In genomic region chr1:100622037-100622436, GRCh38 we compare ENCODE assay signal across 10 cellular contexts.
DNase-seq lines count a peak whose midpoint lies in the region; TF ChIP-seq lines count a peak whose summit lies in the region.
"Had no signal": no experiment of that assay in that cellular context is flagged by ENCODE, and none has a peak within 500 bp of the region (broad histone marks: within the 10 kb centered on the region; RNA-seq: fewer than 3 reads in every experiment).

No MANE protein-coding gene starts in this region.

- H3K9ac ChIP-seq in mesenchymal stem cell (ENCODE audit: low read length) = peak overlapping the region; percentile 3

- no peak overlapping the region for H2BK120ac ChIP-seq in mesenchymal stem cell (ENCODE audit: low read depth, low read length)

- H3K14ac ChIP-seq in mesenchymal stem cell (ENCODE audit: low read length in 2 of 2) = no peak overlapping the region

- H2AFZ ChIP-seq in mesenchymal stem cell (ENCODE audit: low read depth, low read length) = no peak overlapping the region

- no peak overlapping the region for H3K4ac ChIP-seq in mesenchymal stem cell (ENCODE audit: low read depth in 1 of 2, low read length in 2 of 2)

- H3K4me3 ChIP-seq in mesenchymal stem cell (ENCODE audit: insufficient read depth in 1 of 2, low read depth in 1 of 2, low read length in 2 of 2) = no peak overlapping the region

- H3K4me1 ChIP-seq in mesenchymal stem cell (ENCODE audit: control insufficient read depth, insufficient read depth, low read depth, low read length) = peaks cover 4% of the 10 kb centered on the region

- no peak overlapping the region for H3K4me3 Mint-ChIP-seq in chondrocyte (ENCODE audit: unreplicated experiment)
- H3K4me3 Mint-ChIP-seq: activated B cell treated with CpG ODN at 0.5 μM for 24 hours had no signal

- TF ChIP-seq CTCF in AG09319 (IDR thresholded peaks at IDR 0.05; ENCODE audit: low read depth, low read length) (no peak), chondrocyte (IDR thresholded peaks at IDR 0.05) (no peak), GM13976 (IDR thresholded peaks at IDR 0.05; ENCODE audit: borderline replicate concordance, control extremely low read depth, extremely low read depth, insufficient read depth, missing control alignments) (no peak)

- peak overlapping the region; percentile 98 for H3K27ac ChIP-seq in mesenchymal stem cell (ENCODE audit: low read length, poor library complexity, severe bottlenecking)
- H3K27ac ChIP-seq: HL-60 had no signal

- no peaks in the 10 kb centered on the region for H3K36me3 ChIP-seq in mesenchymal stem cell (ENCODE audit: control insufficient read depth in 1 of 2, insufficient read depth in 2 of 2, low read depth in 1 of 2, low read length in 2 of 2)

- DNase-seq in AG09319 (ENCODE audit: extremely low read depth, low read depth) = peak; percentile 84
- peak; percentile 99 for DNase-seq in HT1080 (ENCODE audit: low read depth)
- DNase-seq in chondrocyte (ENCODE audit: low spot score) = no peak
- peak; percentile 96 for DNase-seq in mesenchymal stem cell
- DNase-seq in GM13976 (ENCODE audit: low spot score) = no peak
- no peak for DNase-seq in NCI-H1092 (lab: John Stamatoyannopoulos, UW)
- DNase-seq in stimulated activated naive CD4-positive, alpha-beta T cell treated with Interleukin-2 at 50 U/mL for 16 hours (lab: John Stamatoyannopoulos, UW) = no peak
- DNase-seq in effector CD8-positive, alpha-beta T cell (lab: John Stamatoyannopoulos, UW) = no peak
- DNase-seq: activated B cell treated with CpG ODN at 0.5 μM for 24 hours had no signal

- H4K8ac ChIP-seq in mesenchymal stem cell (ENCODE audit: low read length) = no peak overlapping the region

- H3K79me1 ChIP-seq in mesenchymal stem cell (replicated peaks; ENCODE audit: low read length, poor library complexity, severe bottlenecking) = no peaks in the 10 kb centered on the region

- H3K36me3 Mint-ChIP-seq in chondrocyte (ENCODE audit: low read depth) = no peaks in the 10 kb centered on the region

- no peaks in the 10 kb centered on the region for H3K9me3 ChIP-seq in mesenchymal stem cell (ENCODE audit: control insufficient read depth, low read length)

- H3K4me1 Mint-ChIP-seq in chondrocyte (ENCODE audit: low read depth) = peaks cover 53% of the 10 kb centered on the region
- H3K4me1 Mint-ChIP-seq: activated B cell treated with CpG ODN at 0.5 μM for 24 hours had no signal

- no peaks in the 10 kb centered on the region for H3K27me3 Mint-ChIP-seq in chondrocyte (ENCODE audit: low read depth)

- no peak overlapping the region for H2BK12ac ChIP-seq in mesenchymal stem cell (ENCODE audit: low read length in 2 of 2)

- peak overlapping the region; percentile 99 for H2BK5ac ChIP-seq in mesenchymal stem cell (ENCODE audit: low read depth, low read length, poor library complexity, severe bottlenecking)

- H2AK5ac ChIP-seq in mesenchymal stem cell (ENCODE audit: low read length, severe bottlenecking) = no peak overlapping the region

- 0% methylated on average over 1 of the region's 1 CpG for WGBS in mesenchymal stem cell

- H3K4me2 ChIP-seq in mesenchymal stem cell (ENCODE audit: low read length, poor library complexity, severe bottlenecking) = no peak overlapping the region

- H3K27me3 ChIP-seq in mesenchymal stem cell (ENCODE audit: control insufficient read depth in 1 of 2, insufficient read depth in 1 of 2, low read length in 2 of 2) = no peaks in the 10 kb centered on the region

- H3K23ac ChIP-seq in mesenchymal stem cell (ENCODE audit: low read length in 2 of 2) = no peak overlapping the region

- H3K18ac ChIP-seq in mesenchymal stem cell (ENCODE audit: low read depth in 1 of 2, low read length in 2 of 2) = no peak overlapping the region

- no peak overlapping the region for H2BK15ac ChIP-seq in mesenchymal stem cell (ENCODE audit: low read depth, poor library complexity, severe bottlenecking)

- H3K9me3 Mint-ChIP-seq in chondrocyte (ENCODE audit: low read depth) = peaks cover 3% of the 10 kb centered on the region
- H3K9me3 Mint-ChIP-seq: activated B cell treated with CpG ODN at 0.5 μM for 24 hours had no signal

- H4K91ac ChIP-seq in mesenchymal stem cell (ENCODE audit: low read length) = no peak overlapping the region

- H3K27ac Mint-ChIP-seq in chondrocyte (ENCODE audit: unreplicated experiment) = peak overlapping the region; percentile 93
- H3K27ac Mint-ChIP-seq: activated B cell treated with CpG ODN at 0.5 μM for 24 hours had no signal

- in situ Hi-C loops in GM13976 (cut with MboI; ENCODE audit: low sequenced_read_pairs, unreplicated experiment) = no loop called here

Comparison
In these comparisons a context has a peak if more than half of its experiments do, and no peak if none do; other contexts are left out.
1. DNase-seq: peak in AG09319 (single experiment), HT1080 (single experiment) and mesenchymal stem cell (single experiment); none in chondrocyte (single experiment), GM13976 (single experiment), NCI-H1092 (single experiment), stimulated activated naive CD4-positive, alpha-beta T cell treated with Interleukin-2 at 50 U/mL for 16 hours (single experiment) and effector CD8-positive, alpha-beta T cell (single experiment).